Comparison of ENCODE assay signal across 8 cellular contexts in genomic region chr1:9589144-9589718, GRCh38. TPM values are rescaled to one million over a fixed set of nuclear protein-coding genes. Genes with fewer than 3 reads are reported as not detected.
A peak's percentile ranks its signal among the peaks of the same experiment; 100 is the strongest.
DNase-seq lines count a peak whose midpoint lies in the region; ATAC-seq and TF ChIP-seq lines count a peak whose summit lies in the region.

No MANE protein-coding gene starts in this region.

- peak overlapping the region; percentile 61 for H3K9ac ChIP-seq in mucosa of stomach (ENCODE audit: low read length)

- TF ChIP-seq CTCF in AG04449 (IDR thresholded peaks at IDR 0.05; ENCODE audit: insufficient read depth, low read length, missing control alignments) (no peak), suprapubic skin (IDR thresholded peaks at IDR 0.05) (no peak)

- H3K36me3 ChIP-seq in mucosa of stomach (ENCODE audit: control insufficient read depth, insufficient read depth, low read length) (no peaks in the 10 kb centered on the region), suprapubic skin (no peaks in the 10 kb centered on the region)

- H3K9me3 Mint-ChIP-seq in effector memory CD8-positive, alpha-beta T cell, result no peaks in the 10 kb centered on the region

- POLR2A ChIA-PET in AG04449 (lab: Yijun Ruan, JAX), result no interaction called here

- peak overlapping the region in 1 of 2 donors; percentile 49 for H3K27ac Mint-ChIP-seq in effector memory CD8-positive, alpha-beta T cell

- H3K4me3 ChIP-seq in AG04449 (ENCODE audit: low read depth, low read length) (peak overlapping the region; percentile 67), mucosa of stomach (ENCODE audit: low read length) (peak overlapping the region; percentile 42), suprapubic skin (peak overlapping the region; percentile 83)

- peak; percentile 11 for ATAC-seq in GM19372 (IDR thresholded peaks at IDR 0.05; ENCODE audit: low read depth, unreplicated experiment)
- peak; percentile 30 for ATAC-seq in effector memory CD8-positive, alpha-beta T cell (replicated peaks)
- no peak for ATAC-seq in GM18519 (IDR thresholded peaks at IDR 0.05; ENCODE audit: low FRiP score, unreplicated experiment)

- H3K27me3 Mint-ChIP-seq in effector memory CD8-positive, alpha-beta T cell, result no peaks in the 10 kb centered on the region

- TF ChIP-seq EP300 in suprapubic skin (IDR thresholded peaks at IDR 0.05), result no peak

- H3K4me1 ChIP-seq in mucosa of stomach (ENCODE audit: control insufficient read depth, insufficient read depth, low read length) (peaks cover 19% of the 10 kb centered on the region), suprapubic skin (peaks cover 55% of the 10 kb centered on the region)

- DNase-seq in AG04449 (ENCODE audit: low read depth, low spot score), result no peak
- peak; percentile 43 for DNase-seq in HK-2 (ENCODE audit: unreplicated experiment)
- peak; percentile 24 to 40 for DNase-seq in activated CD4-positive, alpha-beta T cell treated with anti-CD3 and anti-CD28 coated beads for 4 hours
- DNase-seq in effector memory CD8-positive, alpha-beta T cell, result peak; percentile 22 to 34 (median 29)
- no peak for DNase-seq in suprapubic skin (ENCODE audit: low spot score in 2 of 2)

- peak overlapping the region; percentile 68 for H3K27ac ChIP-seq in suprapubic skin

- H3K4me1 Mint-ChIP-seq in effector memory CD8-positive, alpha-beta T cell (ENCODE audit: low read depth in 2 of 2), result peaks cover 15 to 24% of the 10 kb centered on the region in 2 donors

- CTCF ChIA-PET in AG04449 (lab: Yijun Ruan, JAX), result interaction anchor here (0.7 to 1.8 kb wide), 9 partner anchors 9 to 95 kb away, joined by 3 to 14 read pairs (median 4); no protein-coding TSS in a partner anchor

- H3K27me3 ChIP-seq in mucosa of stomach (ENCODE audit: control insufficient read depth, insufficient read depth, low read length) (no peaks in the 10 kb centered on the region), suprapubic skin (no peaks in the 10 kb centered on the region)

- peak overlapping the region; percentile 76 to 77 for H3K4me3 Mint-ChIP-seq in effector memory CD8-positive, alpha-beta T cell

- H3K9me3 ChIP-seq in mucosa of stomach (ENCODE audit: control insufficient read depth, low read length) (no peaks in the 10 kb centered on the region), suprapubic skin (no peaks in the 10 kb centered on the region)

- H3K36me3 Mint-ChIP-seq in effector memory CD8-positive, alpha-beta T cell (ENCODE audit: insufficient read depth), result peaks cover 24% of the 10 kb centered on the region

- 0% methylated on average over 3 of the region's 63 CpGs for WGBS in suprapubic skin

- no peak for TF ChIP-seq POLR2A in suprapubic skin (IDR thresholded peaks at IDR 0.05)

RNA-seq across cellular contexts. Expression of gene TMEM201, which starts 0.5 kb away (rescaled TPM):
- 10 to 100 TPM; 11.6 to 14.6 (median 11.9) TPM for total RNA-seq in suprapubic skin

RNA-seq across cellular contexts. Expression of gene SLC25A33, which starts 50.0 kb away (rescaled TPM):
- 1 to 10 TPM; 2.3 to 9.7 (median 5.3) TPM for total RNA-seq in suprapubic skin

Comparison
In these comparisons a context has a peak if more than half of its experiments do, and no peak if none do; other contexts are left out.
1. DNase-seq: peak in HK-2 (single experiment), activated CD4-positive, alpha-beta T cell treated with anti-CD3 and anti-CD28 coated beads for 4 hours (2 of 2) and effector memory CD8-positive, alpha-beta T cell (3 of 3); none in AG04449 (single experiment) and suprapubic skin (0 of 2).
2. Peak in every context shown above with its lines, with median percentiles within 50 percentile points of each other: H3K4me3 ChIP-seq.